ENCODE assay signal across 20 cellular contexts in the genomic region with DNA sequence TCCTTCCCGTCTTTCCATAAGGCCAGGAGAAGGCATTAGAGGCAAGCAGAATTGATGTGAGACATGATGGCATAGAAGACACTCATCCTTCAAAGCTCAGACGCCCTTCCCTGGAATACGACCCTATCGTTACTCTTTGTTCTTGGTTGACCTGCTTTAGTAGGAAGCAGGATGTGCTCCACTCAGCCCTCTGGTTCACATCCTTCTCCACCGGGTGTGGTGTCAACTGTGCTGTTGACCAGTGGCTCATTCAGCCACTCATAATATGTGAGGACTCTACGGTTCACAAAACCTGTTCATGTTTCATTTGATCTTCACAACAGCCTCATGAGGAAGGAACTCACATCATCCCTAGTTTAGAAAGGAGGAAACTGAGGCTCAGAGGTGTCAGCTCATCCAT. TPM values are rescaled to one million over a fixed set of nuclear protein-coding genes. Genes with fewer than 3 reads are reported as not detected.
DNase-seq lines count a peak whose midpoint lies in the region; ATAC-seq and TF ChIP-seq lines count a peak whose summit lies in the region.
"Had no signal": no experiment of that assay in that cellular context is flagged by ENCODE, and none has a peak within 500 bp of the region (broad histone marks: within the 10 kb centered on the region; RNA-seq: fewer than 3 reads in every experiment).

No MANE protein-coding gene starts in this region.

- TF ChIP-seq CTCF in right atrium auricular region (IDR thresholded peaks at IDR 0.05) (no peak), endodermal cell (conservative IDR thresholded peaks at IDR 0.05) (no peak), mucosa of descending colon (IDR thresholded peaks at IDR 0.05) (no peak), nephron progenitor cell (IDR thresholded peaks at IDR 0.05) (no peak)

- 84% methylated on average over 6 of the region's 6 CpGs for WGBS in right cardiac atrium
- 90 to 93% methylated on average over 6 of the region's 6 CpGs for WGBS in endodermal cell (ENCODE audit: insufficient coverage in 1 of 2, insufficient read length in 1 of 2), 2 experiments

- H3K9ac ChIP-seq in endodermal cell (ENCODE audit: extremely low read depth, low read length, poor library complexity, severe bottlenecking), result no peak overlapping the region

- H3K9me3 ChIP-seq in right atrium auricular region, result no peaks in the 10 kb centered on the region
- no peaks in the 10 kb centered on the region for H3K9me3 ChIP-seq in right cardiac atrium (ENCODE audit: control insufficient read depth, low read length)
- H3K9me3 ChIP-seq in endodermal cell (ENCODE audit: control insufficient read depth, low read length), result no peaks in the 10 kb centered on the region
- no peaks in the 10 kb centered on the region for H3K9me3 ChIP-seq in mucosa of descending colon
- H3K9me3 ChIP-seq: HAP-1 had no signal

- ATAC-seq in right cardiac atrium, result no peak
- peak; percentile 43 for ATAC-seq in mucosa of descending colon
- no peak for ATAC-seq in natural killer cell treated with Interleukin-12 subunit alpha and Interleukin-12 subunit beta and Interleukin-15 and Interleukin-18, amount 100 ng/mL, for 72 hours
- ATAC-seq: GM12878, GM23338 had no signal

- H3K27me3 Mint-ChIP-seq in endodermal cell (ENCODE audit: insufficient read depth), result peaks cover 22% of the 10 kb centered on the region
- peaks cover 23% of the 10 kb centered on the region in 2 donors for H3K27me3 Mint-ChIP-seq in natural killer cell treated with Interleukin-12 subunit alpha and Interleukin-12 subunit beta and Interleukin-15 and Interleukin-18, amount 100 ng/mL, for 72 hours
- H3K27me3 Mint-ChIP-seq in nephron progenitor cell (ENCODE audit: low read depth, poor library complexity), result peaks cover 17% of the 10 kb centered on the region

- no peaks in the 10 kb centered on the region for H3K27me3 ChIP-seq in right atrium auricular region
- no peaks in the 10 kb centered on the region for H3K27me3 ChIP-seq in right cardiac atrium (ENCODE audit: control insufficient read depth, insufficient read depth)
- H3K27me3 ChIP-seq in endodermal cell (ENCODE audit: control insufficient read depth, insufficient read depth, low read length, poor library complexity, severe bottlenecking), result peaks cover 25% of the 10 kb centered on the region

- H3K4me1 Mint-ChIP-seq in endodermal cell, result peaks cover 4% of the 10 kb centered on the region
- H3K4me1 Mint-ChIP-seq in natural killer cell treated with Interleukin-12 subunit alpha and Interleukin-12 subunit beta and Interleukin-15 and Interleukin-18, amount 100 ng/mL, for 72 hours (ENCODE audit: low read depth in 2 of 2), result no peaks in the 10 kb centered on the region
- no peaks in the 10 kb centered on the region for H3K4me1 Mint-ChIP-seq in nephron progenitor cell
- H3K4me1 Mint-ChIP-seq: CD4-positive, alpha-beta memory T cell had no signal

- H3K9me3 Mint-ChIP-seq in endodermal cell, result no peaks in the 10 kb centered on the region
- H3K9me3 Mint-ChIP-seq in natural killer cell treated with Interleukin-12 subunit alpha and Interleukin-12 subunit beta and Interleukin-15 and Interleukin-18, amount 100 ng/mL, for 72 hours, result no peaks in the 10 kb centered on the region
- H3K9me3 Mint-ChIP-seq in nephron progenitor cell, result no peaks in the 10 kb centered on the region
- H3K9me3 Mint-ChIP-seq: CD4-positive, alpha-beta memory T cell; GM23338 had no signal

- intact Hi-C loops in right cardiac atrium (cut with DNase I) (no loop called here), mucosa of descending colon (cut with DNase I, micrococcal nuclease) (no loop called here)

- H3K4me1 ChIP-seq in right atrium auricular region (no peaks in the 10 kb centered on the region), right cardiac atrium (ENCODE audit: control insufficient read depth, insufficient read depth, low read length) (no peaks in the 10 kb centered on the region), endodermal cell (ENCODE audit: control insufficient read depth, insufficient read depth, low read length) (no peaks in the 10 kb centered on the region), mucosa of descending colon (ENCODE audit: low read depth) (no peaks in the 10 kb centered on the region)
- H3K4me1 ChIP-seq: HAP-1 had no signal

- H3K27ac Mint-ChIP-seq in endodermal cell (no peak overlapping the region), nephron progenitor cell (no peak overlapping the region)
- H3K27ac Mint-ChIP-seq in natural killer cell treated with Interleukin-12 subunit alpha and Interleukin-12 subunit beta and Interleukin-15 and Interleukin-18, amount 100 ng/mL, for 72 hours, result no peak overlapping the region
- H3K27ac Mint-ChIP-seq: CD4-positive, alpha-beta memory T cell; GM23338; HFFc6 had no signal

- H3K27ac ChIP-seq in right atrium auricular region, result no peak overlapping the region
- no peak overlapping the region for H3K27ac ChIP-seq in right cardiac atrium (ENCODE audit: low read length)
- no peak overlapping the region for H3K27ac ChIP-seq in endodermal cell (ENCODE audit: low read depth, low read length)

- H3K4me3 ChIP-seq in right atrium auricular region (no peak overlapping the region), right cardiac atrium (ENCODE audit: low read length) (no peak overlapping the region), endodermal cell (ENCODE audit: low read length) (no peak overlapping the region), mucosa of descending colon (no peak overlapping the region)
- H3K4me3 ChIP-seq: GM12878, GM23338, HAP-1 had no signal

- peak; percentile 23 for DNase-seq in right atrium auricular region (ENCODE audit: low spot score)
- no peak for DNase-seq in right cardiac atrium
- peak; percentile 14 for DNase-seq in endodermal cell
- no peak for DNase-seq in mucosa of descending colon
- DNase-seq in natural killer cell treated with Interleukin-12 subunit alpha and Interleukin-12 subunit beta and Interleukin-15 and Interleukin-18, amount 100 ng/mL, for 72 hours (ENCODE audit: low spot score), result no peak
- no peak for DNase-seq in NOMO-1 treated with dmso at 0.1 percent for 144 hours (lab: John Stamatoyannopoulos, UW; ENCODE audit: unreplicated experiment)
- DNase-seq in nephron progenitor cell, result no peak
- DNase-seq: C1 segment of cervical spinal cord; Calu3; CD4-positive, alpha-beta memory T cell; COR-L47; DMS79; EL; GDM1; HFFc6 had no signal

- H3K36me3 ChIP-seq in right atrium auricular region, result no peaks in the 10 kb centered on the region
- H3K36me3 ChIP-seq in endodermal cell (ENCODE audit: control insufficient read depth, insufficient read depth, low read length), result no peaks in the 10 kb centered on the region
- no peaks in the 10 kb centered on the region for H3K36me3 ChIP-seq in mucosa of descending colon (ENCODE audit: low read depth)
- H3K36me3 ChIP-seq: HAP-1 had no signal

- H3K4me3 Mint-ChIP-seq in endodermal cell (no peak overlapping the region), nephron progenitor cell (no peak overlapping the region)
- H3K4me3 Mint-ChIP-seq in natural killer cell treated with Interleukin-12 subunit alpha and Interleukin-12 subunit beta and Interleukin-15 and Interleukin-18, amount 100 ng/mL, for 72 hours, result no peak overlapping the region
- H3K4me3 Mint-ChIP-seq: GM23338, HFFc6 had no signal

- no peaks in the 10 kb centered on the region for H3K36me3 Mint-ChIP-seq in endodermal cell (ENCODE audit: low read depth)
- no peaks in the 10 kb centered on the region for H3K36me3 Mint-ChIP-seq in natural killer cell treated with Interleukin-12 subunit alpha and Interleukin-12 subunit beta and Interleukin-15 and Interleukin-18, amount 100 ng/mL, for 72 hours
- H3K36me3 Mint-ChIP-seq in nephron progenitor cell (ENCODE audit: low read depth), result no peaks in the 10 kb centered on the region
- H3K36me3 Mint-ChIP-seq: CD4-positive, alpha-beta memory T cell had no signal

RNA-seq across cellular contexts. Expression of a gene that starts 47.1 kb away (rescaled TPM):
- 1 to 10 TPM; 1.2 to 1.4 TPM for total RNA-seq in right atrium auricular region
- under 1 TPM; 0.41 to 0.83 (median 0.73) TPM for total RNA-seq in right cardiac atrium
- polyA plus RNA-seq in right cardiac atrium, result 0.86 TPM
- total RNA-seq in endodermal cell, result under 1 TPM in 1 of 2 donors, not detected in 1; 0.13 TPM
- polyA plus RNA-seq in endodermal cell (2013, experiment 1 of 2), result 0.53 TPM
- 0.87 TPM for polyA plus RNA-seq in endodermal cell (2013, experiment 2 of 2)
- 10 to 100 TPM; 10.9 to 16.2 (median 12.8) TPM for total RNA-seq in mucosa of descending colon
- total RNA-seq in natural killer cell treated with Interleukin-12 subunit alpha and Interleukin-12 subunit beta and Interleukin-15 and Interleukin-18, amount 100 ng/mL, for 72 hours, result not detected
- total RNA-seq: A172; A673; CD4-positive, alpha-beta memory T cell; HFFc6 had no signal
- polyA plus RNA-seq: CD4-positive, alpha-beta memory T cell; GM12878 had no signal

Comparison
In these comparisons a context has a peak if more than half of its experiments do, and no peak if none do; other contexts are left out.
1. DNase-seq: peak in right atrium auricular region (single experiment) and endodermal cell (single experiment); none in right cardiac atrium (0 of 3), mucosa of descending colon (0 of 3), natural killer cell treated with Interleukin-12 subunit alpha and Interleukin-12 subunit beta and Interleukin-15 and Interleukin-18, amount 100 ng/mL, for 72 hours (single experiment), NOMO-1 treated with dmso at 0.1 percent for 144 hours (single experiment) and nephron progenitor cell (single experiment).
2. RNA of a gene that starts 47.1 kb away (total RNA-seq): 10.9 to 16.2 TPM in mucosa of descending colon; 1.2 to 1.4 TPM in right atrium auricular region, 0.41 to 0.83 TPM in right cardiac atrium, 0.13 TPM in endodermal cell and not detected in natural killer cell treated with Interleukin-12 subunit alpha and Interleukin-12 subunit beta and Interleukin-15 and Interleukin-18, amount 100 ng/mL, for 72 hours; every median in the first group is over 4 times any median in the second.